ENCODE assay signal across 26 cellular contexts in the genomic region with DNA sequence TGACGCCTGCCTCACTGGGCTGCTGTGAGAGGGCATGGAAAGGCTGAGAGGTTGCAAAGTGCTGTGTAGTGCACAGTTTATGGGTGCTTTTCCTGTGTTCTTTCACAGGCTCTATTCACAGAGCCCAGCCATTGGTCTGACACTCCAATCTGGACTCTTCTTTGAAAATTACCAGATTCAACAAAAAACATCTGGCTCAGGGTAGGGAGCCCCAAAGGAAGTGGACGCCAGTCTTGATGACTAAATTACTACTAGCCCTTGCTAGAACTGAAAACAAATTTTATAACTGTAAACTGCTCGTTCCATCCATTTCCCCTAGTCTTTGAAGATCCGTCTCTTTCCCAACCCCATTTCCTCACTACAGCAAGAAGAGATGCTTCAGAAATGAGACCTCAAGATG.
DNase-seq lines count a peak whose midpoint lies in the region; TF ChIP-seq lines count a peak whose summit lies in the region.
"Had no signal": no experiment of that assay in that cellular context is flagged by ENCODE, and none has a peak within 500 bp of the region (broad histone marks: within the 10 kb centered on the region; RNA-seq: fewer than 3 reads in every experiment).

No MANE protein-coding gene starts in this region.

- no peaks in the 10 kb centered on the region for H3K36me3 ChIP-seq in ovary

- H3K4me1 ChIP-seq in ovary (ENCODE audit: insufficient read depth) = peaks cover 8% of the 10 kb centered on the region
- H3K4me1 ChIP-seq: testis had no signal

- H3K27me3 ChIP-seq in AG04450 (ENCODE audit: control insufficient read depth, insufficient read depth, low read length) (no peaks in the 10 kb centered on the region), ovary (no peaks in the 10 kb centered on the region)
- H3K27me3 ChIP-seq: testis had no signal

- DNase-seq in AG04450 (ENCODE audit: low read depth, low spot score) (no peak), GM04503 (ENCODE audit: low read depth) (peak; percentile 87), fibroblast of gingiva (ENCODE audit: low read depth) (peak; percentile 23), left kidney (ENCODE audit: low read depth, low spot score) (peak; percentile 42), NCI-H345 treated with DMSO at 0.1 percent for 48 hours (lab: John Stamatoyannopoulos, UW; ENCODE audit: unreplicated experiment) (no peak), NCI-H446 treated with DMSO at 0.1 percent for 48 hours (lab: John Stamatoyannopoulos, UW) (no peak), ovary (no peak)
- no peak for DNase-seq in stimulated activated naive CD4-positive, alpha-beta T cell treated with Interleukin-2 at 50 U/mL for 16 hours (lab: John Stamatoyannopoulos, UW)
- DNase-seq: activated CD4-positive, CD25-positive, alpha-beta regulatory T cell; activated CD8-positive, alpha-beta memory T cell treated with anti-CD3 and anti-CD28 coated beads, Interleukin-2, amount 10 ng/mL, durations not matched to agents 7 days and 5 days; activated naive CD8-positive, alpha-beta T cell treated with anti-CD3 and anti-CD28 coated beads, Interleukin-2, amount 50 U/mL, for 24 hours; activated T-cell treated with anti-CD3 and anti-CD28 coated beads, Interleukin-2, amount 50 U/mL, for 48 hours; C1 segment of cervical spinal cord; DMS79; GF-D8; head of caudate nucleus; Karpas-422; mammary epithelial cell; NCI-H1436 treated with DMSO at 0.1 percent for 48 hours; PC-9; right cardiac atrium; SHP77 treated with DMSO at 0.1 percent for 48 hours; stimulated activated CD4-positive, alpha-beta T cell treated with anti-CD3 and anti-CD28 coated beads, Interleukin-15, amount 100 ng/mL, for 24 hours; stimulated activated naive CD4-positive, alpha-beta T cell; testis had no signal

- H3K27ac ChIP-seq in AG04450 (ENCODE audit: low read depth, low read length) = peak overlapping the region; percentile 4
- H3K27ac ChIP-seq in ovary = peak overlapping the region in 1 of 2 donors; percentile 63
- H3K27ac ChIP-seq: HL-60, PC-9, testis had no signal

- no peak for TF ChIP-seq CTCF in AG04450 (IDR thresholded peaks at IDR 0.05; ENCODE audit: low read depth, low read length)
- TF ChIP-seq CTCF in ovary (IDR thresholded peaks at IDR 0.05) = no peak

- TF ChIP-seq EP300 in ovary (IDR thresholded peaks at IDR 0.05) = no peak

- H3K9me3 ChIP-seq in AG04450 (ENCODE audit: control insufficient read depth, insufficient read depth, low read length) = no peaks in the 10 kb centered on the region
- no peaks in the 10 kb centered on the region for H3K9me3 ChIP-seq in ovary
- H3K9me3 ChIP-seq: testis had no signal

- CTCF ChIA-PET in AG04450 (lab: Charles Lee) = no interaction called here

- intact Hi-C loops in ovary (cut with DNase I) = no loop called here

- H3K4me3 ChIP-seq in AG04450 (ENCODE audit: low read depth, low read length) (no peak overlapping the region), ovary (no peak overlapping the region)
- H3K4me3 ChIP-seq: PC-9, testis had no signal

- POLR2A ChIA-PET in AG04450 (lab: Yijun Ruan, JAX) = interaction anchor here (0.6 kb wide), 1 partner anchor 103 kb away, joined by 3 read pairs; no protein-coding TSS in a partner anchor

- no peak for TF ChIP-seq POLR2A in ovary (IDR thresholded peaks at IDR 0.05)

- WGBS in ovary, 3 donors = 18 to 30% (median 18%) methylated on average over 4 of the region's 4 CpGs

Comparison
In these comparisons a context has a peak if more than half of its experiments do, and no peak if none do; other contexts are left out.
1. DNase-seq: peak in GM04503 (single experiment), fibroblast of gingiva (single experiment) and left kidney (single experiment); none in AG04450 (single experiment), NCI-H345 treated with DMSO at 0.1 percent for 48 hours (single experiment), NCI-H446 treated with DMSO at 0.1 percent for 48 hours (single experiment), stimulated activated naive CD4-positive, alpha-beta T cell treated with Interleukin-2 at 50 U/mL for 16 hours (single experiment) and ovary (0 of 5).